ENCODE assay signal across 10 cellular contexts in the genomic region with DNA sequence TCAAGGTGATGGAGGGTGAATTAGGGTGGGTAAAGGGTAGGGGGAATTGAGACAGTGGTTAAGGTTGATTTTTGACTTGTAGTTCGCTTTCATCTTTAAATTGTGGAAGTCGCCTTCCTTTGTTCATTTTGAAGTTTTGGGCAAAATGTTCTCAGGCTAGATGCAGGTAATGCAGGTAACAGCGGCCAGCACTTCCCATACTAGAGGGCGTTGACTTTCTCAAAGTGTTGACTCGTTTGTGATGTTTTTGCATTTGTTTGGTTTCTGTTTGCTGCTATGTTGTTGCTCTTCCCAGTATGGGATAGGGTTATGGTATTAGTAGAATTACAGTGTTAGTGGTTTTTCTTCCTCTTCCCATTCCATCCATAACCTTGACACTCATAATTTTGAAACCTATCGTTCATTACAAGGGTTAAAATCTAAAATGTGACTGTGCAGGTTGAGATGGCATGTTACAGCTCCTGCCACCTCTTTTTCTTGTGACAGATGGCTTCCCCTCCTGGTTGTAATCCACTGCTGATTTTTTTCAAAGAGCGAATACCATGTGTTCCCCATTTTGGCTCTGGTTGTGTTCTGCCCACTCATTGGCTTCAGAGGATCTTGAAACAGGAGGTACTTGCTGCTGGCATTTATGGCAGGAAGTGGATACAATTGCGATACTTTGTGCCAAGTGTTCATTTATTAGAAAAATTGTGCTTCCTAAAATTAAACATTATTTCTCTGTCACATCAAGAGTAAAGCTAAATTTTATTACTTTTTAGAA. TPM values are rescaled to one million over a fixed set of nuclear protein-coding genes. Genes with fewer than 3 reads are reported as not detected.
DNase-seq lines count a peak whose midpoint lies in the region; ATAC-seq, FAIRE-seq and TF ChIP-seq lines count a peak whose summit lies in the region.
"Had no signal": no experiment of that assay in that cellular context is flagged by ENCODE, and none has a peak within 500 bp of the region (broad histone marks: within the 10 kb centered on the region; RNA-seq: fewer than 3 reads in every experiment).

No MANE protein-coding gene starts in this region.

- intact Hi-C loops in activated CD4-positive, alpha-beta memory T cell treated with anti-CD3 and anti-CD28 coated beads for 36 hours (cut with micrococcal nuclease) = no loop called here

- ATAC-seq in GM21825 (IDR thresholded peaks at IDR 0.05; ENCODE audit: unreplicated experiment) (no peak), GM19395 (IDR thresholded peaks at IDR 0.05; ENCODE audit: unreplicated experiment) (no peak)

- H3K9me3 ChIP-seq in SK-N-MC (ENCODE audit: low read depth, low read length) = no peaks in the 10 kb centered on the region
- H3K9me3 ChIP-seq: ascending aorta had no signal

- peaks cover 4% of the 10 kb centered on the region for H3K4me1 Mint-ChIP-seq in activated CD4-positive, alpha-beta memory T cell treated with anti-CD3 and anti-CD28 coated beads for 36 hours (ENCODE audit: low read depth)

- peak overlapping the region; percentile 39 for H3K4me3 ChIP-seq in SK-N-MC
- H3K4me3 ChIP-seq: ascending aorta had no signal

- H3K36me3 Mint-ChIP-seq in activated CD4-positive, alpha-beta memory T cell treated with anti-CD3 and anti-CD28 coated beads for 36 hours = no peaks in the 10 kb centered on the region

- H3K27ac ChIP-seq in SK-N-MC = peak overlapping the region; percentile 50; the same call in 1 of the 2 replicates
- H3K27ac ChIP-seq: ascending aorta had no signal

- no peak overlapping the region for H3K9ac ChIP-seq in SK-N-MC (ENCODE audit: insufficient read length)

- peak; percentile 41 to 56 for DNase-seq in AML-193 (lab: John Stamatoyannopoulos, UW)
- DNase-seq in HTR-8/SVneo (ENCODE audit: insufficient read length, low spot score) = no peak
- peak; percentile 22 for DNase-seq in SK-N-MC (ENCODE audit: low read depth, low spot score)
- DNase-seq in iPS-NIHi11 (ENCODE audit: low spot score) = peak; percentile 37
- no peak for DNase-seq in GM13976 (ENCODE audit: low spot score)
- DNase-seq in activated CD4-positive, alpha-beta memory T cell treated with anti-CD3 and anti-CD28 coated beads for 36 hours = no peak
- DNase-seq: NCI-H2227 treated with DMSO at 0.1 percent for 48 hours had no signal

- no peaks in the 10 kb centered on the region for H3K9me3 Mint-ChIP-seq in activated CD4-positive, alpha-beta memory T cell treated with anti-CD3 and anti-CD28 coated beads for 36 hours

- no peak overlapping the region for H3K4me3 Mint-ChIP-seq in activated CD4-positive, alpha-beta memory T cell treated with anti-CD3 and anti-CD28 coated beads for 36 hours

- H3K27ac Mint-ChIP-seq in activated CD4-positive, alpha-beta memory T cell treated with anti-CD3 and anti-CD28 coated beads for 36 hours = no peak overlapping the region

- no peaks in the 10 kb centered on the region for H3K27me3 Mint-ChIP-seq in activated CD4-positive, alpha-beta memory T cell treated with anti-CD3 and anti-CD28 coated beads for 36 hours

- POLR2A ChIA-PET in activated CD4-positive, alpha-beta memory T cell treated with anti-CD3 and anti-CD28 coated beads for 36 hours (lab: Charles Lee) = no interaction called here

- CTCF ChIA-PET in activated CD4-positive, alpha-beta memory T cell treated with anti-CD3 and anti-CD28 coated beads for 36 hours (lab: Charles Lee) = no interaction called here

- in situ Hi-C loops in GM13976 (cut with MboI; ENCODE audit: low sequenced_read_pairs, unreplicated experiment) = no loop called here

- TF ChIP-seq CTCF in GM13976 (IDR thresholded peaks at IDR 0.05; ENCODE audit: borderline replicate concordance, control extremely low read depth, extremely low read depth, insufficient read depth, missing control alignments) = no peak

- H3K36me3 ChIP-seq in SK-N-MC (ENCODE audit: insufficient read depth, low read length) = no peaks in the 10 kb centered on the region
- H3K36me3 ChIP-seq: ascending aorta had no signal

- FAIRE-seq in HTR-8/SVneo (lab: Jason Lieb, UNC) = peak; percentile 62

RNA-seq across cellular contexts. Expression of a gene that starts 57.1 kb away (rescaled TPM):
- 10 to 100 TPM; 19.1 to 21.8 TPM for total RNA-seq in activated CD4-positive, alpha-beta memory T cell treated with anti-CD3 and anti-CD28 coated beads for 36 hours

Comparison
In these comparisons a context has a peak if more than half of its experiments do, and no peak if none do; other contexts are left out.
1. DNase-seq: peak in AML-193 (2 of 2), SK-N-MC (single experiment) and iPS-NIHi11 (single experiment); none in HTR-8/SVneo (single experiment), GM13976 (single experiment) and activated CD4-positive, alpha-beta memory T cell treated with anti-CD3 and anti-CD28 coated beads for 36 hours (single experiment).